In genomic region chr6:11479296-11479695, GRCh38 we compare ENCODE assay signal across 24 cellular contexts. TPM values are rescaled to one million over a fixed set of nuclear protein-coding genes. Genes with fewer than 3 reads are reported as not detected.
DNase-seq lines count a peak whose midpoint lies in the region; ATAC-seq, FAIRE-seq and TF ChIP-seq lines count a peak whose summit lies in the region.
"Had no signal": no experiment of that assay in that cellular context is flagged by ENCODE, and none has a peak within 500 bp of the region (broad histone marks: within the 10 kb centered on the region; RNA-seq: fewer than 3 reads in every experiment).

No MANE protein-coding gene starts in this region.

- no peak for TF ChIP-seq RAD21 in Ishikawa (IDR thresholded peaks at IDR 0.05; ENCODE audit: low read depth)

- H3K36me3 ChIP-seq in kidney (ENCODE audit: control insufficient read depth in 1 of 2, insufficient read depth in 2 of 2, low read length in 2 of 2) (no peaks in the 10 kb centered on the region), smooth muscle cell (ENCODE audit: low read depth) (no peaks in the 10 kb centered on the region)
- H3K36me3 ChIP-seq: BE2C; BLaER1 treated with 17β-estradiol and CSF1 and Interleukin-3, amounts not matched to agents 10 nM and 100 nM had no signal

- FAIRE-seq in kidney (lab: Jason Lieb, UNC): peak; percentile 80
- FAIRE-seq: A549, GM12891, H1 had no signal

- H3K4me1 ChIP-seq in kidney (ENCODE audit: control insufficient read depth in 1 of 2, insufficient read depth in 1 of 2, low read depth in 1 of 2, low read length in 2 of 2) (peaks cover 5 to 6% of the 10 kb centered on the region in 2 donors), smooth muscle cell (ENCODE audit: low read depth) (no peaks in the 10 kb centered on the region)
- H3K4me1 ChIP-seq: A549, BE2C had no signal

- no peak overlapping the region for H3K9ac ChIP-seq in kidney (ENCODE audit: low read length in 2 of 2)
- H3K9ac ChIP-seq in smooth muscle cell (ENCODE audit: low read depth): no peak overlapping the region
- H3K9ac ChIP-seq: BLaER1 treated with 17β-estradiol and CSF1 and Interleukin-3, amounts not matched to agents 10 nM and 100 nM; GM23248 had no signal

- H3K27me3 ChIP-seq in smooth muscle cell (ENCODE audit: low read depth): no peaks in the 10 kb centered on the region
- H3K27me3 ChIP-seq: BE2C; BLaER1 treated with 17β-estradiol and CSF1 and Interleukin-3, amounts not matched to agents 10 nM and 100 nM had no signal

- WGBS in smooth muscle cell (ENCODE audit: low lambda C conversion rate): 70% methylated on average over 1 of the region's 1 CpG

- H4K20me1 ChIP-seq in smooth muscle cell (ENCODE audit: low read depth): no peaks in the 10 kb centered on the region
- H4K20me1 ChIP-seq: BLaER1 treated with 17β-estradiol and CSF1 and Interleukin-3, amounts not matched to agents 10 nM and 100 nM had no signal

- TF ChIP-seq EP300 in Ishikawa (IDR thresholded peaks at IDR 0.05; ENCODE audit: borderline replicate concordance): peak; percentile 61; the same call in 1 of the 2 replicates

- ATAC-seq in left ventricle myocardium superior: no peak
- ATAC-seq: A549 had no signal

- intact Hi-C loops in kidney (cut with DNase I) (no loop called here), left ventricle myocardium superior (cut with micrococcal nuclease) (no loop called here)

- H3K4me3 ChIP-seq in kidney (ENCODE audit: low read length in 2 of 2) (no peak overlapping the region), smooth muscle cell (no peak overlapping the region)
- H3K4me3 ChIP-seq: A549; BLaER1 treated with 17β-estradiol and CSF1 and Interleukin-3, amounts not matched to agents 10 nM and 100 nM; GM23248 had no signal

- no peaks in the 10 kb centered on the region for H3K9me3 ChIP-seq in kidney (ENCODE audit: control insufficient read depth in 1 of 2, low read length in 2 of 2)
- H3K9me3 ChIP-seq in smooth muscle cell (replicated peaks; ENCODE audit: low read depth): no peaks in the 10 kb centered on the region
- H3K9me3 ChIP-seq: A549; BE2C; BLaER1 treated with 17β-estradiol and CSF1 and Interleukin-3, amounts not matched to agents 10 nM and 100 nM had no signal

- H2AFZ ChIP-seq in smooth muscle cell (ENCODE audit: low read depth): no peak overlapping the region
- H2AFZ ChIP-seq: GM23248 had no signal

- TF ChIP-seq CTCF in kidney (IDR thresholded peaks at IDR 0.05; ENCODE audit: borderline replicate concordance, extremely low read depth, insufficient read depth): no peak
- no peak for TF ChIP-seq CTCF in smooth muscle cell (IDR thresholded peaks at IDR 0.05; ENCODE audit: borderline replicate concordance, insufficient read depth, poor library complexity, severe bottlenecking)

- no peaks in the 10 kb centered on the region for H3K79me2 ChIP-seq in smooth muscle cell (ENCODE audit: low read depth)

- H3K4me2 ChIP-seq in smooth muscle cell: no peak overlapping the region
- H3K4me2 ChIP-seq: A549; BLaER1 treated with 17β-estradiol and CSF1 and Interleukin-3, amounts not matched to agents 10 nM and 100 nM had no signal

- DNase-seq in A172 (ENCODE audit: low spot score) (peak; percentile 23), kidney (no peak), smooth muscle cell (lab: John Stamatoyannopoulos, UW; ENCODE audit: unreplicated experiment) (no peak), left ventricle myocardium superior (no peak), NCI-H69 (lab: John Stamatoyannopoulos, UW) (no peak), dedifferentiated amniotic fluid mesenchymal stem cell (ENCODE audit: extremely low spot score) (no peak)
- DNase-seq: ACHN; AML-193; BE2C; Calu3; CD4-positive, alpha-beta T cell; CD8-positive, alpha-beta memory T cell; DMS53; DMS79 treated with DMSO at 0.1 percent for 48 hours; GF-D8; GM23248; H7; HCEC 1CT had no signal

- H3F3A ChIP-seq in smooth muscle cell (ENCODE audit: low read depth): no peaks in the 10 kb centered on the region

- H3K27ac ChIP-seq in kidney (ENCODE audit: low read depth in 2 of 2, low read length in 2 of 2): peak overlapping the region in 1 of 2 donors; percentile 30
- H3K27ac ChIP-seq in smooth muscle cell (ENCODE audit: low read depth): peak overlapping the region; percentile 75
- H3K27ac ChIP-seq: 22Rv1; A549; BLaER1 treated with 17β-estradiol and CSF1 and Interleukin-3, amounts not matched to agents 10 nM and 100 nM; GM23248 had no signal

TF ChIP-seq in Ishikawa, 13 proteins besides CTCF, POLR2A, EP300 and RAD21:
- no peak for TF ChIP-seq MAX (IDR thresholded peaks at IDR 0.05)
- TF ChIP-seq TEAD4 (IDR thresholded peaks at IDR 0.05): peak; percentile 63; the same call in 1 of the 2 replicates
- TF ChIP-seq FOXM1 (IDR thresholded peaks at IDR 0.05; ENCODE audit: borderline replicate concordance, low read depth): peak; percentile 57; the same call in 1 of the 2 replicates

RNA-seq across cellular contexts. Expression of gene TMEM170B, which starts 58.3 kb away (rescaled TPM):
- total RNA-seq in A172 (2014; rRNA removed; shearing (Covaris generic)): 3.2 and 4.0 TPM in 2 replicates
- total RNA-seq in kidney: 3.7 TPM
- 2.7 TPM for polyA plus RNA-seq in kidney (ENCODE audit: insufficient read depth, low read depth, low replicate concordance)
- total RNA-seq in smooth muscle cell: 0.81 and 1.3 TPM in 2 replicates
- polyA plus RNA-seq in smooth muscle cell: 0.40 and 0.50 TPM in 2 replicates
- total RNA-seq in left ventricle myocardium superior: 5.4 TPM
